Comparison of ENCODE assay signal across 16 cellular contexts in genomic region chr6:124867126-124867525, GRCh38.
DNase-seq lines count a peak whose midpoint lies in the region; TF ChIP-seq lines count a peak whose summit lies in the region.
"Had no signal": no experiment of that assay in that cellular context is flagged by ENCODE, and none has a peak within 500 bp of the region (broad histone marks: within the 10 kb centered on the region; RNA-seq: fewer than 3 reads in every experiment).

No MANE protein-coding gene starts in this region.

- POLR2A ChIA-PET in RWPE1 (lab: Yijun Ruan, JAX; ENCODE audit: low non-redundant PET) = no interaction called here

- CTCF ChIA-PET in RWPE1 (lab: Yijun Ruan, JAX) = interaction anchor here (0.8 kb wide), 1 partner anchor 244 kb away, joined by 3 read pairs; no protein-coding TSS in a partner anchor

- no peak for TF ChIP-seq CTCF in RWPE1 (conservative IDR thresholded peaks at IDR 0.05; ENCODE audit: low read depth)

- H3K27ac ChIP-seq in RWPE1 = no peak overlapping the region
- H3K27ac ChIP-seq: 22Rv1, BLaER1, GM23248 had no signal

- DNase-seq in NCI-H2081 (lab: John Stamatoyannopoulos, UW) (peak; percentile 41 to 60), NCI-H2081 treated with DMSO at 0.1 percent for 48 hours (lab: John Stamatoyannopoulos, UW) (no peak), NCI-H146 (lab: John Stamatoyannopoulos, UW) (peak; percentile 66), NCI-H748 treated with DMSO at 0.1 percent for 48 hours (lab: John Stamatoyannopoulos, UW) (peak; percentile 30), cerebellum (ENCODE audit: low spot score) (peak; percentile 20), RWPE1 (ENCODE audit: low spot score) (no peak), HuH-7.5 (ENCODE audit: low spot score) (no peak)
- DNase-seq in activated CD4-positive, CD25-positive, alpha-beta regulatory T cell (lab: John Stamatoyannopoulos, UW) = no peak
- DNase-seq: CD4-positive, alpha-beta memory T cell; DMS 273 treated with DMSO at 0.1 percent for 48 hours; DMS53; DND-41; EL; GM23248 had no signal

Comparison
In these comparisons a context has a peak if more than half of its experiments do, and no peak if none do; other contexts are left out.
1. DNase-seq: peak in NCI-H2081 (2 of 2), NCI-H146 (single experiment), NCI-H748 treated with DMSO at 0.1 percent for 48 hours (single experiment) and cerebellum (single experiment); none in NCI-H2081 treated with DMSO at 0.1 percent for 48 hours (single experiment), RWPE1 (single experiment), HuH-7.5 (single experiment) and activated CD4-positive, CD25-positive, alpha-beta regulatory T cell (0 of 4).